Comparison of ENCODE assay signal across 11 cellular contexts in the genomic region with DNA sequence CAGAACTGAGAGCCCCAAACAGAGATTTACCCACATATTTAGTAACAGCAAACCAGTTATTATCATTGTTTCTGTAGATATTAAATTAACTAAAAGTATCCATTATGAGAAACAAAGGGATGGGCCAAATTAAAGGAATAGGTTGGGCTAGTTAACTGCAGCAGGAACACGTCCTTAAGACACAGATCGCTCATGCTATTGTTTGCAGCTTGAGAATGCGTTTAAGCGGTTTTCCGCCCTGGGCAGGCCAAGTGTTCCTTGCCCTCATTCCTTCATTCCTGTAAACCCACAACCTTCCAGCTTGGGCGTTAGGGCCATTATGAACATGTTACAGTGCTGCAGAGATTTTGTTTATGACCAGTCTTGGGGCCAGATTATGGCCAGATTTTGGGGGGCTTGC. TPM values are rescaled to one million over a fixed set of nuclear protein-coding genes. Genes with fewer than 3 reads are reported as not detected.
"Had no signal": no experiment of that assay in that cellular context is flagged by ENCODE, and none has a peak within 500 bp of the region (broad histone marks: within the 10 kb centered on the region; RNA-seq: fewer than 3 reads in every experiment).

No MANE protein-coding gene starts in this region.

RNA-seq across cellular contexts. Expression of a gene that starts 21.4 kb away (rescaled TPM):
- total RNA-seq: colonic mucosa, gastrocnemius medialis, kidney, left colon, mucosa of descending colon, myocyte had no signal
- polyA plus RNA-seq: immature natural killer cell had no signal

RNA-seq across cellular contexts. Expression of a gene that starts 25.0 kb away (rescaled TPM):
- total RNA-seq: dermis microvascular lymphatic vessel endothelial cell; endodermal cell; glomerular endothelial cell; myocyte; naive thymus-derived CD8-positive, alpha-beta T cell had no signal
- polyA plus RNA-seq: immature natural killer cell; naive thymus-derived CD8-positive, alpha-beta T cell had no signal
